Comparison of ENCODE assay signal across 8 cellular contexts in genomic region chr7:40717242-40717641, GRCh38.
A peak's percentile ranks its signal among the peaks of the same experiment; 100 is the strongest.
DNase-seq lines count a peak whose midpoint lies in the region; ATAC-seq and TF ChIP-seq lines count a peak whose summit lies in the region.

No MANE protein-coding gene starts in this region.

- no peaks in the 10 kb centered on the region for H3K79me2 ChIP-seq in smooth muscle cell (ENCODE audit: low read depth)

- TF ChIP-seq CTCF in smooth muscle cell (IDR thresholded peaks at IDR 0.05; ENCODE audit: borderline replicate concordance, insufficient read depth, poor library complexity, severe bottlenecking): no peak

- no peaks in the 10 kb centered on the region for H3K36me3 ChIP-seq in HUES48 (ENCODE audit: control insufficient read depth, insufficient read depth, low read length)
- no peaks in the 10 kb centered on the region for H3K36me3 ChIP-seq in smooth muscle cell (ENCODE audit: low read depth)

- H3K27ac ChIP-seq in HUES48 (ENCODE audit: low read depth, low read length) (peak overlapping the region; percentile 53), smooth muscle cell (ENCODE audit: low read depth) (peak overlapping the region; percentile 97)

- H2AFZ ChIP-seq in smooth muscle cell (ENCODE audit: low read depth): no peak overlapping the region

- H3K27me3 ChIP-seq in HUES48 (ENCODE audit: control insufficient read depth, insufficient read depth, low read length): no peaks in the 10 kb centered on the region
- no peaks in the 10 kb centered on the region for H3K27me3 ChIP-seq in smooth muscle cell (ENCODE audit: low read depth)

- whole genome bisulfite sequencing in smooth muscle cell (ENCODE audit: low lambda C conversion rate): 11% methylated on average over 9 of the region's 9 CpGs

- H3K4me1 ChIP-seq in HUES48 (ENCODE audit: control insufficient read depth, insufficient read depth, low read length): peaks cover 22% of the 10 kb centered on the region
- H3K4me1 ChIP-seq in smooth muscle cell (ENCODE audit: low read depth): peaks cover 31% of the 10 kb centered on the region

- peak overlapping the region; percentile 39; the same call in 1 of the 2 replicates for H3K4me3 ChIP-seq in HUES48 (ENCODE audit: low read depth, low read length)
- peak overlapping the region; percentile 21 for H3K4me3 ChIP-seq in smooth muscle cell

- peak overlapping the region; percentile 74 for H3K4me2 ChIP-seq in smooth muscle cell

- H3F3A ChIP-seq in smooth muscle cell (ENCODE audit: low read depth): peaks cover 16% of the 10 kb centered on the region

- peak; percentile 72 for ATAC-seq in GM19397 (IDR thresholded peaks at IDR 0.05; ENCODE audit: unreplicated experiment)
- ATAC-seq in SK-N-SH treated with all-trans-retinoic acid at 6 μM for 48 hours: peak; percentile 76
- ATAC-seq in HG02884 (IDR thresholded peaks at IDR 0.05; ENCODE audit: unreplicated experiment): no peak
- no peak for ATAC-seq in HG03159 (IDR thresholded peaks at IDR 0.05; ENCODE audit: unreplicated experiment)

- H4K20me1 ChIP-seq in smooth muscle cell (ENCODE audit: low read depth): no peaks in the 10 kb centered on the region

- H3K9me3 ChIP-seq in HUES48 (ENCODE audit: control insufficient read depth, insufficient read depth, low read length): no peaks in the 10 kb centered on the region
- H3K9me3 ChIP-seq in smooth muscle cell (replicated peaks; ENCODE audit: low read depth): no peaks in the 10 kb centered on the region

- DNase-seq in COLO829 (ENCODE audit: low spot score) (peak; percentile 77), glomerular visceral epithelial cell (ENCODE audit: extremely low spot score) (peak; percentile 79), smooth muscle cell (lab: John Stamatoyannopoulos, UW; ENCODE audit: unreplicated experiment) (peak; percentile 35)

- H3K9ac ChIP-seq in HUES48 (ENCODE audit: low read depth, low read length) (peak overlapping the region; percentile 40), smooth muscle cell (ENCODE audit: low read depth) (peak overlapping the region; percentile 85)

TF ChIP-seq in SK-N-SH treated with all-trans-retinoic acid at 6 μM for 48 hours, 23 proteins besides CTCF, POLR2A, EP300 and RAD21:
- no peak for TF ChIP-seq GLIS3 (CRISPR knock-in tag; IDR thresholded peaks at IDR 0.05)
- TF ChIP-seq ZNF565 (CRISPR knock-in tag; conservative IDR thresholded peaks at IDR 0.05; ENCODE audit: low read depth): no peak
- peak; percentile 76 for TF ChIP-seq TSHZ2 (CRISPR knock-in tag; IDR thresholded peaks at IDR 0.05)
- 0 out of 2 replicates have a peak, but pooled peaks have one; percentile 79 for TF ChIP-seq RARB (CRISPR knock-in tag; IDR thresholded peaks at IDR 0.05)
- TF ChIP-seq CREB5 (CRISPR knock-in tag; IDR thresholded peaks at IDR 0.05; ENCODE audit: low read depth): no peak
- peak; percentile 96 for TF ChIP-seq OSR1 (CRISPR knock-in tag; IDR thresholded peaks at IDR 0.05)
- no peak for TF ChIP-seq ZNF8 (CRISPR knock-in tag; IDR thresholded peaks at IDR 0.05)
- no peak; the same call in 1 of the 2 replicates for TF ChIP-seq POU6F1 (CRISPR knock-in tag; IDR thresholded peaks at IDR 0.05; ENCODE audit: borderline replicate concordance, low read depth)
- no peak for TF ChIP-seq ZFP3 (CRISPR knock-in tag; IDR thresholded peaks at IDR 0.05)
- peak; percentile 53 for TF ChIP-seq ZC3H10 (CRISPR knock-in tag; IDR thresholded peaks at IDR 0.05)
- TF ChIP-seq TOX (CRISPR knock-in tag; IDR thresholded peaks at IDR 0.05; ENCODE audit: borderline replicate concordance): peak; percentile 36; the same call in 1 of the 2 replicates
- TF ChIP-seq TCF4 (CRISPR knock-in tag; IDR thresholded peaks at IDR 0.05; ENCODE audit: borderline replicate concordance): no peak
- no peak for TF ChIP-seq ARNTL (CRISPR knock-in tag; IDR thresholded peaks at IDR 0.05; ENCODE audit: borderline replicate concordance, low read depth)
- TF ChIP-seq BACH2 (CRISPR knock-in tag; IDR thresholded peaks at IDR 0.05; ENCODE audit: borderline replicate concordance): 0 out of 2 replicates have a peak, but pooled peaks have one; percentile 6
- no peak for TF ChIP-seq PPARA (CRISPR knock-in tag; IDR thresholded peaks at IDR 0.05; ENCODE audit: borderline replicate concordance)

Comparison
In these comparisons a context has a peak if more than half of its experiments do, and no peak if none do; other contexts are left out.
1. ATAC-seq: peak in GM19397 (single experiment) and SK-N-SH treated with all-trans-retinoic acid at 6 μM for 48 hours (single experiment); none in HG02884 (single experiment) and HG03159 (single experiment).
2. Peak in every context shown above with its lines, with median percentiles within 50 percentile points of each other: DNase-seq.